Comparison of ENCODE assay signal across 16 cellular contexts in the genomic region with DNA sequence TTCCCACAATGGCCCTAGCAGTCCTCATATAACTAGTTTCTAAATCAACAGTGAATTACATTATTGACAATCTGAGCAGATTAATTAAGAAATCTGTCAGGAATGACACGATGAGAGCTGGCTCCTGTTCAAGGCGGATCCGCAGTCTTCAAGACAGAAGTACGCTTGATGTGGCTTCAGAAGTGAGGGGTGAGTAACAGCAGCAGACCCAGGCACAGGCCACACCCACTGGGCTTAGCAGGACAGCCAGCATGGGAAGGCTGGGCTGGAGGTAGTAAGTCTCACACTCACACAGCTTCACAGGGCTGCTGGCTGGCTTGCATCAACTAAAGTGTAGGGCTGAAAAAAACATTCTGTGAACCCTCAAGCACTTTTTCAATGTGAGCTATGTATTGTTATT.
DNase-seq lines count a peak whose midpoint lies in the region; ATAC-seq and TF ChIP-seq lines count a peak whose summit lies in the region.
"Had no signal": no experiment of that assay in that cellular context is flagged by ENCODE, and none has a peak within 500 bp of the region (broad histone marks: within the 10 kb centered on the region; RNA-seq: fewer than 3 reads in every experiment).

No MANE protein-coding gene starts in this region.

- no peaks in the 10 kb centered on the region for H3K79me2 ChIP-seq in fibroblast of lung (ENCODE audit: control insufficient read depth, insufficient read depth, low read length)

- WGBS in sigmoid colon, 2 donors, result 82 to 94% methylated on average over 4 of the region's 4 CpGs

- POLR2A ChIA-PET in naive thymus-derived CD8-positive, alpha-beta T cell (lab: Charles Lee), result interaction anchor here (0.9 kb wide), 1 partner anchor 642 kb away, joined by 3 read pairs; no protein-coding TSS in a partner anchor

- no peak for TF ChIP-seq POLR2A in sigmoid colon (IDR thresholded peaks at IDR 0.05)

- no peak for TF ChIP-seq EP300 in sigmoid colon (IDR thresholded peaks at IDR 0.05)

- no peaks in the 10 kb centered on the region for H3K27me3 ChIP-seq in fibroblast of lung (ENCODE audit: control insufficient read depth, insufficient read depth, low read length)
- no peaks in the 10 kb centered on the region for H3K27me3 ChIP-seq in sigmoid colon
- H3K27me3 ChIP-seq: tibial artery had no signal

- H3K36me3 ChIP-seq in fibroblast of lung (ENCODE audit: control insufficient read depth, insufficient read depth, low read length) (no peaks in the 10 kb centered on the region), sigmoid colon (no peaks in the 10 kb centered on the region)
- H3K36me3 ChIP-seq: prostate gland, tibial artery had no signal

- H3K9me3 Mint-ChIP-seq in naive thymus-derived CD8-positive, alpha-beta T cell, result peaks cover 0 to 2% (median 0%) of the 10 kb centered on the region in 9 donors

- H3K4me1 Mint-ChIP-seq in naive thymus-derived CD8-positive, alpha-beta T cell, result peaks cover 13 to 62% (median 28%) of the 10 kb centered on the region in 4 donors

- H3K9me3 ChIP-seq in fibroblast of lung (ENCODE audit: control insufficient read depth, insufficient read depth, low read depth, low read length) (no peaks in the 10 kb centered on the region), sigmoid colon (no peaks in the 10 kb centered on the region)
- H3K9me3 ChIP-seq: prostate gland, tibial artery had no signal

- H2AFZ ChIP-seq in fibroblast of lung (ENCODE audit: low read length), result no peak overlapping the region

- H3K27ac Mint-ChIP-seq in naive thymus-derived CD8-positive, alpha-beta T cell, result peak overlapping the region in 1 of 10 donors; percentile 53

- no peak for ATAC-seq in naive thymus-derived CD8-positive, alpha-beta T cell
- ATAC-seq: GM12878 had no signal

- H3K4me1 ChIP-seq in fibroblast of lung (ENCODE audit: control insufficient read depth, extremely low read depth, insufficient read depth, low read length) (no peaks in the 10 kb centered on the region), sigmoid colon (peaks cover 0 to 8% (median 3%) of the 10 kb centered on the region in 4 donors)
- H3K4me1 ChIP-seq: prostate gland, tibial artery had no signal

- H3K27me3 Mint-ChIP-seq in naive thymus-derived CD8-positive, alpha-beta T cell, result peaks cover 0 to 14% (median 5%) of the 10 kb centered on the region in 5 donors

- peak overlapping the region in 1 of 10 donors; percentile 45 for H3K4me3 Mint-ChIP-seq in naive thymus-derived CD8-positive, alpha-beta T cell

- peak; percentile 63 for DNase-seq in NCI-H82 (lab: John Stamatoyannopoulos, UW)
- no peak for DNase-seq in NCI-H82 treated with DMSO at 0.1 percent for 48 hours (lab: John Stamatoyannopoulos, UW; ENCODE audit: unreplicated experiment)
- peak; percentile 51 for DNase-seq in SK-N-DZ (ENCODE audit: low spot score)
- DNase-seq in fibroblast of lung (ENCODE audit: low read depth in 2 of 2), result peak; percentile 53 to 59
- DNase-seq in sigmoid colon, result peak; percentile 78
- DNase-seq in naive thymus-derived CD8-positive, alpha-beta T cell, result no peak
- no peak for DNase-seq in NCI-H2196 (lab: John Stamatoyannopoulos, UW; ENCODE audit: unreplicated experiment)
- DNase-seq in epidermal melanocyte (ENCODE audit: insufficient read length, low spot score), result no peak
- DNase-seq: activated T-cell treated with anti-CD3 and anti-CD28 coated beads, Interleukin-2, amount 50 U/mL, for 1 hour; aorta; hypothalamus; Kasumi-1; midbrain; tibial artery had no signal

- H4K20me1 ChIP-seq in fibroblast of lung (ENCODE audit: control insufficient read depth, extremely low read depth, insufficient read depth, low read length), result no peaks in the 10 kb centered on the region

- H3K36me3 Mint-ChIP-seq in naive thymus-derived CD8-positive, alpha-beta T cell, result peaks cover 0 to 4% (median 0%) of the 10 kb centered on the region in 3 donors

- H3K4me2 ChIP-seq in fibroblast of lung (ENCODE audit: extremely low read depth, insufficient read depth, low read length), result no peak overlapping the region

- TF ChIP-seq CTCF in fibroblast of lung (conservative IDR thresholded peaks at IDR 0.05 in 1 of 2, IDR thresholded peaks at IDR 0.05 in 1 of 2; ENCODE audit: low read depth in 1 of 2, low read length in 2 of 2) (no peak), sigmoid colon (IDR thresholded peaks at IDR 0.05) (no peak)

- no peak overlapping the region for H3K9ac ChIP-seq in fibroblast of lung (ENCODE audit: insufficient read depth, low read length)

- intact Hi-C loops in sigmoid colon (cut with DNase I), result no loop called here

- H3K27ac ChIP-seq in fibroblast of lung (ENCODE audit: insufficient read depth, low read length) (no peak overlapping the region), sigmoid colon (no peak overlapping the region)
- H3K27ac ChIP-seq: prostate gland, tibial artery had no signal

- no peak overlapping the region for H3K4me3 ChIP-seq in fibroblast of lung (replicated peaks in 1 of 4; ENCODE audit: control extremely low read depth in 1 of 4, insufficient read depth in 1 of 4, low read depth in 3 of 4, low read length in 4 of 4)
- H3K4me3 ChIP-seq in sigmoid colon, result no peak overlapping the region
- H3K4me3 ChIP-seq: GM12878, prostate gland, tibial artery had no signal

Comparison
In these comparisons a context has a peak if more than half of its experiments do, and no peak if none do; other contexts are left out.
1. DNase-seq: peak in NCI-H82 (single experiment), SK-N-DZ (single experiment), fibroblast of lung (2 of 2) and sigmoid colon (single experiment); none in NCI-H82 treated with DMSO at 0.1 percent for 48 hours (single experiment), naive thymus-derived CD8-positive, alpha-beta T cell (0 of 10), NCI-H2196 (single experiment) and epidermal melanocyte (single experiment).